In the genomic region with DNA sequence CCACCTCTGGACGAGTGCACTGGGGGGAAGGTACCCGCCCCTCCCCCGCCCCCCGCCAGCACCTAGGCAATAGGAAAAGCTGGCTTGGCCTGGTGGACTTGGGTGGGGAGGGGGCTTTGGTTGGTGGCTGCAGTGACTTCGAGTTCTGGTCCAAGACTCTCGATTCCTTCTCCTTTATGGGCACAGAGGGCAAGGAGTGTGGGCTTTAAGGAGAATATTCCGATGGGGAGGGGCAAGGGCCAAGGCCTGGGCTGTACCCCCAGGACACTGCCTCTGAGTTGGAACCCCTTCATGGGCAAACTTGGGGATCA, we compare ENCODE assay signal across 8 cellular contexts. TPM values are rescaled to one million over a fixed set of nuclear protein-coding genes. Genes with fewer than 3 reads are reported as not detected.
DNase-seq lines count a peak whose midpoint lies in the region; ATAC-seq and TF ChIP-seq lines count a peak whose summit lies in the region.

No MANE protein-coding gene starts in this region.

- peaks cover 17 to 24% of the 10 kb centered on the region in 2 donors for H3K4me1 Mint-ChIP-seq in natural killer cell

- H3K4me3 Mint-ChIP-seq in natural killer cell = peak overlapping the region; percentile 86

- H3K36me3 ChIP-seq in BLaER1 (no peaks in the 10 kb centered on the region), KMS-11 (ENCODE audit: insufficient read depth) (no peaks in the 10 kb centered on the region)
- no peaks in the 10 kb centered on the region for H3K36me3 ChIP-seq in effector memory CD4-positive, alpha-beta T cell (ENCODE audit: control insufficient read depth, insufficient read depth, low read length)

- peaks cover 55% of the 10 kb centered on the region for H3K4me1 ChIP-seq in BLaER1
- peaks cover 26% of the 10 kb centered on the region for H3K4me1 ChIP-seq in KMS-11 (ENCODE audit: low read depth, poor library complexity, severe bottlenecking)
- peaks cover 19% of the 10 kb centered on the region for H3K4me1 ChIP-seq in effector memory CD4-positive, alpha-beta T cell (ENCODE audit: control insufficient read depth, insufficient read depth, low read length, poor library complexity, severe bottlenecking)

- DNase-seq in effector memory CD4-positive, alpha-beta T cell = no peak
- no peak for DNase-seq in natural killer cell
- DNase-seq in germinal center (ENCODE audit: low spot score) = no peak
- no peak for DNase-seq in COLO829 (ENCODE audit: low spot score)
- DNase-seq in stimulated activated CD4-positive, alpha-beta T cell treated with anti-CD3 and anti-CD28 coated beads, Interleukin-4, amount 100 ng/mL, for 1 hour = no peak

- H3K4me3 ChIP-seq in BLaER1 (peak overlapping the region; percentile 73), KMS-11 (IDR thresholded peaks at IDR 0.05; ENCODE audit: insufficient read depth, low read depth, low read length) (no peak overlapping the region)
- H3K4me3 ChIP-seq in effector memory CD4-positive, alpha-beta T cell (ENCODE audit: insufficient read depth, low read depth, low read length, poor library complexity, severe bottlenecking) = peak overlapping the region; percentile 72

- no peaks in the 10 kb centered on the region for H3K36me3 Mint-ChIP-seq in natural killer cell

- peak overlapping the region; percentile 99 for H3K4me2 ChIP-seq in BLaER1
- H3K4me2 ChIP-seq in KMS-11 = peak overlapping the region; percentile 53

- no peaks in the 10 kb centered on the region for H3K9me3 ChIP-seq in BLaER1
- no peaks in the 10 kb centered on the region for H3K9me3 ChIP-seq in effector memory CD4-positive, alpha-beta T cell (ENCODE audit: control insufficient read depth, low read length)

- intact Hi-C loops in natural killer cell (cut with micrococcal nuclease) = no loop called here

- H3K9me3 Mint-ChIP-seq in natural killer cell = no peaks in the 10 kb centered on the region

- peak overlapping the region; percentile 75 to 87 for H3K27ac Mint-ChIP-seq in natural killer cell

- H3K27me3 Mint-ChIP-seq in natural killer cell (ENCODE audit: low read depth in 2 of 2) = no peaks in the 10 kb centered on the region

- TF ChIP-seq CTCF in KMS-11 (conservative IDR thresholded peaks at IDR 0.05; ENCODE audit: low read depth, low read length) (no peak), natural killer cell (IDR thresholded peaks at IDR 0.05) (no peak)

- peak overlapping the region; percentile 100; the same call in 1 of the 2 replicates for H2AFZ ChIP-seq in KMS-11 (ENCODE audit: low read depth)

- H3K27ac ChIP-seq in BLaER1 (peak overlapping the region; percentile 85; the same call in 1 of the 2 replicates), KMS-11 (peak overlapping the region; percentile 41)
- H3K27ac ChIP-seq in effector memory CD4-positive, alpha-beta T cell (ENCODE audit: insufficient read depth, low read length, poor library complexity, severe bottlenecking) = peak overlapping the region; percentile 57

- peaks cover 6% of the 10 kb centered on the region; the same call in 1 of the 2 replicates for H3K79me2 ChIP-seq in KMS-11 (ENCODE audit: insufficient read depth, low read depth)

- H3K9ac ChIP-seq in BLaER1 (peak overlapping the region; percentile 79), KMS-11 (peak overlapping the region; percentile 65; the same call in 1 of the 2 replicates)

- ATAC-seq in natural killer cell (peak in 1 of 3 donors; percentile 5), HG03025 (IDR thresholded peaks at IDR 0.05; ENCODE audit: low FRiP score, unreplicated experiment) (no peak)

- H4K20me1 ChIP-seq in BLaER1 (no peaks in the 10 kb centered on the region), KMS-11 (ENCODE audit: insufficient read depth) (no peaks in the 10 kb centered on the region)

- no peaks in the 10 kb centered on the region for H3K27me3 ChIP-seq in BLaER1
- H3K27me3 ChIP-seq in KMS-11 (ENCODE audit: insufficient read depth, low read depth) = no peaks in the 10 kb centered on the region
- H3K27me3 ChIP-seq in effector memory CD4-positive, alpha-beta T cell (replicated peaks; ENCODE audit: control insufficient read depth, insufficient read depth, low read length, poor library complexity, severe bottlenecking) = no peaks in the 10 kb centered on the region

RNA-seq across cellular contexts. Expression of a gene that starts 0.4 kb away (rescaled TPM):
- 10 to 100 TPM; 24.2 to 40.6 (median 25.8) TPM for total RNA-seq in natural killer cell

RNA-seq across cellular contexts. Expression of a gene that starts 29.1 kb away (rescaled TPM):
- 10 to 100 TPM; 55.6 to 62.7 (median 56.0) TPM for total RNA-seq in natural killer cell

RNA-seq across cellular contexts. Expression of a gene that starts 42.3 kb away (rescaled TPM):
- total RNA-seq in natural killer cell = under 1 TPM in 1 of 3 donors, not detected in 2; 0.60 TPM

RNA-seq across cellular contexts. Expression of a gene that starts 52.2 kb away (rescaled TPM):
- total RNA-seq in natural killer cell = 10 to 100 TPM; 49.0 to 71.3 (median 56.5) TPM

RNA-seq across cellular contexts. Expression of a gene that starts 53.4 kb away (rescaled TPM):
- total RNA-seq in natural killer cell = 1 to 10 TPM; 2.4 to 3.2 (median 2.9) TPM
